In genomic region chr2:73969356-73969755, GRCh38 we compare ENCODE assay signal across 22 cellular contexts. TPM values are rescaled to one million over a fixed set of nuclear protein-coding genes. Genes with fewer than 3 reads are reported as not detected.
DNase-seq lines count a peak whose midpoint lies in the region; ATAC-seq, FAIRE-seq and TF ChIP-seq lines count a peak whose summit lies in the region.
"Had no signal": no experiment of that assay in that cellular context is flagged by ENCODE, and none has a peak within 500 bp of the region (broad histone marks: within the 10 kb centered on the region; RNA-seq: fewer than 3 reads in every experiment).

No MANE protein-coding gene starts in this region.

- intact Hi-C loops in CD4-positive, alpha-beta T cell (cut with DNase I, micrococcal nuclease) = no loop called here

- H3K27me3 ChIP-seq in CD4-positive, alpha-beta T cell (ENCODE audit: control insufficient read depth, insufficient read depth, low read length) = no peaks in the 10 kb centered on the region
- H3K27me3 ChIP-seq: esophagus muscularis mucosa, right atrium auricular region, SJSA1, stomach had no signal

- H3K36me3 Mint-ChIP-seq in CD4-positive, alpha-beta T cell (ENCODE audit: low read depth) = no peaks in the 10 kb centered on the region
- H3K36me3 Mint-ChIP-seq in T-cell (no peaks in the 10 kb centered on the region), immature natural killer cell (no peaks in the 10 kb centered on the region)

- POLR2A ChIA-PET in CD4-positive, alpha-beta T cell (lab: Charles Lee) = interaction anchor here (1.6 to 4.0 kb wide), 4 partner anchors 9 to 36 kb away, joined by 3 to 36 read pairs (median 16); partner anchors contain the start of gene TET3
- POLR2A ChIA-PET in T-cell (lab: Charles Lee) = interaction anchor here in 1 of 2 donors (0.9 kb wide), 1 partner anchor 10 kb away, joined by 3 read pairs; no protein-coding TSS in a partner anchor

- FAIRE-seq in HTR-8/SVneo (lab: Jason Lieb, UNC) = no peak
- FAIRE-seq: A549, H54 had no signal

- no peak for TF ChIP-seq CTCF in CD4-positive, alpha-beta T cell (IDR thresholded peaks at IDR 0.05)
- no peak for TF ChIP-seq CTCF in GM13976 (IDR thresholded peaks at IDR 0.05; ENCODE audit: borderline replicate concordance, control extremely low read depth, extremely low read depth, insufficient read depth, missing control alignments)

- no peak for ATAC-seq in CD4-positive, alpha-beta T cell (ENCODE audit: poor library complexity)
- ATAC-seq in T-cell (replicated peaks in 1 of 4) = no peak
- ATAC-seq: A549, PC-3 had no signal

- peak overlapping the region; percentile 52 for H3K4me3 Mint-ChIP-seq in CD4-positive, alpha-beta T cell
- H3K4me3 Mint-ChIP-seq in T-cell (peak overlapping the region in 1 of 3 donors; percentile 73), immature natural killer cell (peak overlapping the region in 3 of 5 donors; percentile 10 to 42 (median 39))
- H3K4me3 Mint-ChIP-seq: type B pancreatic cell had no signal

- H3K4me1 Mint-ChIP-seq in CD4-positive, alpha-beta T cell (ENCODE audit: low read depth) = peaks cover 80% of the 10 kb centered on the region
- peaks cover 69 to 79% (median 69%) of the 10 kb centered on the region in 3 donors for H3K4me1 Mint-ChIP-seq in T-cell
- peaks cover 42 to 44% of the 10 kb centered on the region in 2 donors for H3K4me1 Mint-ChIP-seq in immature natural killer cell

- no peak overlapping the region for H3K27ac ChIP-seq in CD4-positive, alpha-beta T cell (ENCODE audit: low read depth, low read length)
- H3K27ac ChIP-seq: A549, cardiac muscle cell, esophagus muscularis mucosa, right atrium auricular region, SJSA1 had no signal

- in situ Hi-C loops in GM13976 (cut with MboI; ENCODE audit: low sequenced_read_pairs, unreplicated experiment) = no loop called here

- peak overlapping the region; percentile 96 for H3K27ac Mint-ChIP-seq in CD4-positive, alpha-beta T cell
- H3K27ac Mint-ChIP-seq in T-cell (peak overlapping the region; percentile 88 to 96), immature natural killer cell (peak overlapping the region in 4 of 6 donors; percentile 32 to 95 (median 76))
- H3K27ac Mint-ChIP-seq: type B pancreatic cell had no signal

- H3K9me3 ChIP-seq in CD4-positive, alpha-beta T cell (ENCODE audit: control insufficient read depth, low read length) = no peaks in the 10 kb centered on the region
- H3K9me3 ChIP-seq: A549, esophagus muscularis mucosa, right atrium auricular region, SJSA1, stomach had no signal

- H3K9me3 Mint-ChIP-seq in CD4-positive, alpha-beta T cell = no peaks in the 10 kb centered on the region
- H3K9me3 Mint-ChIP-seq in T-cell (no peaks in the 10 kb centered on the region), immature natural killer cell (no peaks in the 10 kb centered on the region)
- H3K9me3 Mint-ChIP-seq: IgD-negative memory B cell, type B pancreatic cell had no signal

- CTCF ChIA-PET in CD4-positive, alpha-beta T cell (lab: Charles Lee) = no interaction called here
- CTCF ChIA-PET in T-cell (lab: Charles Lee) = interaction anchor here in 1 of 2 donors (1.7 kb wide), 1 partner anchor 18 kb away, joined by 4 read pairs; no protein-coding TSS in a partner anchor

- H3K27me3 Mint-ChIP-seq in CD4-positive, alpha-beta T cell = no peaks in the 10 kb centered on the region
- H3K27me3 Mint-ChIP-seq in T-cell (no peaks in the 10 kb centered on the region), immature natural killer cell (ENCODE audit: low read depth in 3 of 3) (peaks cover 5 to 10% (median 7%) of the 10 kb centered on the region in 3 donors)
- H3K27me3 Mint-ChIP-seq: IgD-negative memory B cell, type B pancreatic cell had no signal

- DNase-seq in activated CD4-positive, alpha-beta T cell treated with anti-CD3 and anti-CD28 coated beads for 48 hours = peak; percentile 43
- no peak for DNase-seq in activated CD4-positive, alpha-beta T cell treated with anti-CD3 and anti-CD28 coated beads for 1 hour
- no peak for DNase-seq in CD4-positive, alpha-beta T cell
- DNase-seq in T-cell (no peak), immature natural killer cell (no peak), GM13976 (ENCODE audit: low spot score) (no peak), HTR-8/SVneo (ENCODE audit: insufficient read length, low spot score) (no peak), GDM1 (lab: John Stamatoyannopoulos, UW) (no peak)
- DNase-seq: amniotic stem cell, NCI-H1092, occipital lobe, PC-3, stomach, T-helper 9 cell had no signal

RNA-seq across cellular contexts. Expression of gene TET3, which starts 15.4 kb away (rescaled TPM):
- 10 to 100 TPM; 22.2 to 24.1 TPM for total RNA-seq in CD4-positive, alpha-beta T cell
- total RNA-seq in T-cell = 10 to 100 TPM; 22.5 to 32.2 (median 26.8) TPM
- 1 to 10 TPM in 1 of 3 donors, under 1 TPM in 1, not detected in 1; 0.16 to 1.2 TPM for polyA plus RNA-seq in immature natural killer cell

RNA-seq across cellular contexts. Expression of gene DGUOK, which starts 42.7 kb away (rescaled TPM):
- 10 to 100 TPM; 30.5 to 32.0 TPM for total RNA-seq in CD4-positive, alpha-beta T cell
- total RNA-seq in T-cell = 10 to 100 TPM; 44.0 to 70.2 (median 62.5) TPM
- polyA plus RNA-seq in immature natural killer cell = 100 to 1,000 TPM; 207 to 245 (median 223) TPM
